In the genomic region with DNA sequence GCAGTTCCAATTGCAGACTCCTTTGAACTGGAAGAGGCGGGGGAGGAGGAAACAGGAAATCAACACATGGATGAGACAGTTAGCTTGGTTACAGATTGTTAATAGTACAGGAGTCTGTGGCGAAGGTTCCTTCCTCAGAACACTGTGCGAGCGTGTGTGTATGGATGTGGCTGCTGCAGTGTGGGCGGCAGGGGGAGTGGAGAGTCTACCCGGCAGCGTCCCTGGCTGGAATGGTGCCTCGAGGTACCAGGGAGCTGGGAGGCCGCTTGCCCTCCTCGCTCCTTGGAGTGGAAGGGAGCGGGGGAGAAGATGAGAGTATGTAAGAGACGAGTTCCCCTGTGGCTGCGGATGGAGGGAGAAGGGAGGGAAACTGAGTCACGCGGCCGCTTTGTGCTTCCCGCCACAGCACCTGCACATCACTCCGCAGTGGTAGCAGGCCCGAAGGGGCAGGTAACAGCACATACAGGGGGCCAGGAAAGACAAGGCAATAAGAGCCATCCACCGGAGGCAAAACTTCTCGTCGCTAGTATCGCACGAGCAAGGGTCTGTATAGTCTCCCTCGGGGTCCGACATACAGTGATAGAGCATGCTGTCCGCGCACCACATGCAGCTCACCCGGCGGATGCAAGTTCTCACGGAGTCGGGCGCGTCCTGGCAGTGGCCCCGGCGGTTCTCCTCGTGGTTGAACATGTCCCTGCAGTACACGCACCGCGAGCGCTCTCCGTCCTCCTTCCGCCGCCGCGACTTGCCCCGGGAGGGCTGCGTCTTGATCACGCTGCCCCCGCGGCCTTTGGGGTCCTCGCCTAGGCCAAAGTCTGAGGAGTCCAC, we compare ENCODE assay signal across 1 cellular context.
TF ChIP-seq lines count a peak whose summit lies in the region.

No MANE protein-coding gene starts in this region.

TF ChIP-seq in PFSK-1, 5 proteins besides CTCF, POLR2A, EP300 and RAD21 (continued from another document):
- no peak for TF ChIP-seq TAF1 (IDR thresholded peaks at IDR 0.05; ENCODE audit: borderline replicate concordance, insufficient read depth, low read length)
